ENCODE assay signal across 1 cellular context in genomic region chr14:100406505-100407131, GRCh38.
TF ChIP-seq lines count a peak whose summit lies in the region.

No MANE protein-coding gene starts in this region.

TF ChIP-seq in K562, 482 proteins besides CTCF, POLR2A, EP300 and RAD21 (continued from another document and continues in another):
- TF ChIP-seq ZNF592 (IDR thresholded peaks at IDR 0.05) (peak; percentile 88), TAL1 (IDR thresholded peaks at IDR 0.05) (peak; percentile 33; the same call in 1 of the 2 replicates), NCOA1 (IDR thresholded peaks at IDR 0.05; ENCODE audit: low read depth) (peak; percentile 33; the same call in 1 of the 2 replicates), ZNF75A (CRISPR knock-in tag; IDR thresholded peaks at IDR 0.05) (no peak), JUND (IDR thresholded peaks at IDR 0.05; ENCODE audit: borderline replicate concordance, low read depth, low read length) (0 out of 2 replicates have a peak, but pooled peaks have one; percentile 26), JUND (tag; IDR thresholded peaks at IDR 0.05; ENCODE audit: borderline replicate concordance, low read depth, low read length) (no peak), NRF1 (conservative IDR thresholded peaks at IDR 0.05 in 1 of 2, IDR thresholded peaks at IDR 0.05 in 1 of 2) (peak; percentile 31 to 44; a peak in 3 of 4 replicates), EGR1 (conservative IDR thresholded peaks at IDR 0.05) (no peak), E2F6 (IDR thresholded peaks at IDR 0.05; ENCODE audit: borderline replicate concordance in 1 of 2, extremely low read depth in 1 of 2, insufficient read depth in 1 of 2, insufficient read length in 1 of 2, low read depth in 1 of 2, low read length in 1 of 2, poor library complexity in 1 of 2, severe bottlenecking in 1 of 2) (peak; percentile 75 to 91), NFIX (CRISPR knock-in tag; IDR thresholded peaks at IDR 0.05; ENCODE audit: low read depth) (no peak), SMARCA4 (IDR thresholded peaks at IDR 0.05) (peak; percentile 47; the same call in 1 of the 2 replicates), RCOR1 (IDR thresholded peaks at IDR 0.05; ENCODE audit: borderline replicate concordance in 1 of 2, low read depth in 2 of 2, low read length in 2 of 2) (peak in 1 of 2 experiments; percentile 78; a peak in 2 of 4 replicates), DLX4 (CRISPR knock-in tag; IDR thresholded peaks at IDR 0.05) (no peak), TBP (optimal IDR thresholded peaks at IDR 0.05; ENCODE audit: low read depth, low read length) (peak; percentile 31), TAF7 (tag; IDR thresholded peaks at IDR 0.05) (no peak), ATF6 (CRISPR knock-in tag; IDR thresholded peaks at IDR 0.05) (no peak), L3MBTL2 (IDR thresholded peaks at IDR 0.05) (peak; percentile 95), ETV1 (tag; conservative IDR thresholded peaks at IDR 0.05; ENCODE audit: low read depth) (peak; percentile 76), BHLHE40 (IDR thresholded peaks at IDR 0.05; ENCODE audit: low read length) (peak; percentile 57), MAX (CRISPR knock-in tag; IDR thresholded peaks at IDR 0.05) (peak; percentile 60), ZNF639 (CRISPR knock-in tag; conservative IDR thresholded peaks at IDR 0.05 in 1 of 2, IDR thresholded peaks at IDR 0.05 in 1 of 2) (0 out of 4 replicates have a peak, but pooled peaks of 1 of the 2 experiments have one; percentile 20), ZFX (CRISPR knock-in tag; IDR thresholded peaks at IDR 0.05) (peak; percentile 53), ETS1 (conservative IDR thresholded peaks at IDR 0.05; ENCODE audit: control insufficient read depth, low read depth, low read length) (peak; percentile 66; the same call in 1 of the 2 replicates), TFAP4 (CRISPR knock-in tag; IDR thresholded peaks at IDR 0.05; ENCODE audit: borderline replicate concordance) (peak; percentile 87), ATF4 (CRISPR knock-in tag; IDR thresholded peaks at IDR 0.05) (no peak), ZKSCAN1 (IDR thresholded peaks at IDR 0.05; ENCODE audit: low read depth, low read length) (peak; percentile 93), GABPB2 (CRISPR knock-in tag; conservative IDR thresholded peaks at IDR 0.05) (no peak), CTBP1 (IDR thresholded peaks at IDR 0.05; ENCODE audit: borderline replicate concordance) (peak; percentile 59; the same call in 1 of the 2 replicates), MGA (IDR thresholded peaks at IDR 0.05) (peak; percentile 92), TGIF2 (CRISPR knock-in tag; IDR thresholded peaks at IDR 0.05) (no peak), ZNF764 (CRISPR knock-in tag; IDR thresholded peaks at IDR 0.05; ENCODE audit: low read depth) (no peak)
